In the genomic region with DNA sequence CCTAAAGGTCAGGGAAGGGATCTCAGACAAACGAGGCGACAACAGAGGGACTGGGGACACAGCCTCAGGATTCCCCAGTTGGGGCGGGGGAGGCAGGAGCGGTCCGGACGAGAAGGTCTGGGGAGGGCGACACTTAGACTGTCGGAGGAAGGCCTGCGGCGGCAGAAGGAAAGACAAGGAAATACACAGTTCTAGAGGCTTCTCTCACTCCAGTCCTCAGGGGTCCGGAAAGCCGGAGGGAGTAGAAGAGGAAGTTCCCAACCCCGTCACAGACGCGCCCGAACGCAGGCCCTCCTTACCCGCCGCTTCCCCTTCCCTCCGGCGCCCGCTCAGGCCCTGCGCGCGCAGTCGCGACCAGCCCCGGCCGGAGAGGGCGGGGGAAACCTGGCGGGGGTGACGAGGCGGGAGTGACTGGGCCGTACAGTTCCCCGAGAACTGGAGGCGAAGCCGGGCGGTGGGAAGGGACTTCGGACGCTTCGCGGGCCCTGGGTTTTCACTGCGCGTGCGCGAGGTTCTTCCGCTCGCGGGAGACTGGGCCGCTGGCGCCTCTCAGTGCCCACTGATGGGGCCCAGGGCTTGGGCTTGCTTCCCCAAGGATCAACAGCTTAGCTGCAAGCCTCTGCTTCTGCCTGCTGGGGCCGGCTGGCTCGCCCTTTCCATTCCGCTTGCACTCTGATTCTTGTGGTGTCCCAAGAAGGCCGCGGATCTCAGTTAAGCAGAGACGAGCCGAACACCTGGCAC, we compare ENCODE assay signal across 1 cellular context.
TF ChIP-seq lines count a peak whose summit lies in the region.

A gene (minus strand): TSS at position 356 of the 741 bp plus-strand sequence. CDS start 4,242 bp downstream, outside the sequence.

TF ChIP-seq in WTC11, 78 proteins besides CTCF, POLR2A, EP300 and RAD21 (continued from another document):
- peak; percentile 47; the same call in 1 of the 2 replicates for TF ChIP-seq CREB1 (CRISPR knock-in tag; IDR thresholded peaks at IDR 0.05)
- 0 out of 2 replicates have a peak, but pooled peaks have one; percentile 49 for TF ChIP-seq ZNF232 (CRISPR knock-in tag; IDR thresholded peaks at IDR 0.05)
- TF ChIP-seq ZNF219 (CRISPR knock-in tag; IDR thresholded peaks at IDR 0.05; ENCODE audit: borderline replicate concordance) = no peak
- TF ChIP-seq, protein P1, sequence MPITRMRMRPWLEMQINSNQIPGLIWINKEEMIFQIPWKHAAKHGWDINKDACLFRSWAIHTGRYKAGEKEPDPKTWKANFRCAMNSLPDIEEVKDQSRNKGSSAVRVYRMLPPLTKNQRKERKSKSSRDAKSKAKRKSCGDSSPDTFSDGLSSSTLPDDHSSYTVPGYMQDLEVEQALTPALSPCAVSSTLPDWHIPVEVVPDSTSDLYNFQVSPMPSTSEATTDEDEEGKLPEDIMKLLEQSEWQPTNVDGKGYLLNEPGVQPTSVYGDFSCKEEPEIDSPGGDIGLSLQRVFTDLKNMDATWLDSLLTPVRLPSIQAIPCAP (CRISPR knock-in tag; IDR thresholded peaks at IDR 0.05) = no peak
- TF ChIP-seq, protein P2, sequence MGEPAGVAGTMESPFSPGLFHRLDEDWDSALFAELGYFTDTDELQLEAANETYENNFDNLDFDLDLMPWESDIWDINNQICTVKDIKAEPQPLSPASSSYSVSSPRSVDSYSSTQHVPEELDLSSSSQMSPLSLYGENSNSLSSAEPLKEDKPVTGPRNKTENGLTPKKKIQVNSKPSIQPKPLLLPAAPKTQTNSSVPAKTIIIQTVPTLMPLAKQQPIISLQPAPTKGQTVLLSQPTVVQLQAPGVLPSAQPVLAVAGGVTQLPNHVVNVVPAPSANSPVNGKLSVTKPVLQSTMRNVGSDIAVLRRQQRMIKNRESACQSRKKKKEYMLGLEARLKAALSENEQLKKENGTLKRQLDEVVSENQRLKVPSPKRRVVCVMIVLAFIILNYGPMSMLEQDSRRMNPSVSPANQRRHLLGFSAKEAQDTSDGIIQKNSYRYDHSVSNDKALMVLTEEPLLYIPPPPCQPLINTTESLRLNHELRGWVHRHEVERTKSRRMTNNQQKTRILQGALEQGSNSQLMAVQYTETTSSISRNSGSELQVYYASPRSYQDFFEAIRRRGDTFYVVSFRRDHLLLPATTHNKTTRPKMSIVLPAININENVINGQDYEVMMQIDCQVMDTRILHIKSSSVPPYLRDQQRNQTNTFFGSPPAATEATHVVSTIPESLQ (CRISPR knock-in tag; IDR thresholded peaks at IDR 0.05) = no peak
- peak; percentile 82 for TF ChIP-seq MYBL2 (CRISPR knock-in tag; IDR thresholded peaks at IDR 0.05)
- TF ChIP-seq KAT7 (CRISPR knock-in tag; IDR thresholded peaks at IDR 0.05; ENCODE audit: borderline replicate concordance) = 0 out of 2 replicates have a peak, but pooled peaks have one; percentile 68
- TF ChIP-seq, protein P3, sequence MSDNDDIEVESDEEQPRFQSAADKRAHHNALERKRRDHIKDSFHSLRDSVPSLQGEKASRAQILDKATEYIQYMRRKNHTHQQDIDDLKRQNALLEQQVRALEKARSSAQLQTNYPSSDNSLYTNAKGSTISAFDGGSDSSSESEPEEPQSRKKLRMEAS (CRISPR knock-in tag; IDR thresholded peaks at IDR 0.05) = peak; percentile 65
- peak; percentile 95 for TF ChIP-seq ETV6 (CRISPR knock-in tag; IDR thresholded peaks at IDR 0.05)
- TF ChIP-seq SP1 (CRISPR knock-in tag; conservative IDR thresholded peaks at IDR 0.05) = peak; percentile 67
- TF ChIP-seq, protein P4, sequence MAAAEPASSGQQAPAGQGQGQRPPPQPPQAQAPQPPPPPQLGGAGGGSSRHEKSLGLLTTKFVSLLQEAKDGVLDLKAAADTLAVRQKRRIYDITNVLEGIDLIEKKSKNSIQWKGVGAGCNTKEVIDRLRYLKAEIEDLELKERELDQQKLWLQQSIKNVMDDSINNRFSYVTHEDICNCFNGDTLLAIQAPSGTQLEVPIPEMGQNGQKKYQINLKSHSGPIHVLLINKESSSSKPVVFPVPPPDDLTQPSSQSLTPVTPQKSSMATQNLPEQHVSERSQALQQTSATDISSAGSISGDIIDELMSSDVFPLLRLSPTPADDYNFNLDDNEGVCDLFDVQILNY (CRISPR knock-in tag; IDR thresholded peaks at IDR 0.05) = peak; percentile 93
- TF ChIP-seq, protein P5, sequence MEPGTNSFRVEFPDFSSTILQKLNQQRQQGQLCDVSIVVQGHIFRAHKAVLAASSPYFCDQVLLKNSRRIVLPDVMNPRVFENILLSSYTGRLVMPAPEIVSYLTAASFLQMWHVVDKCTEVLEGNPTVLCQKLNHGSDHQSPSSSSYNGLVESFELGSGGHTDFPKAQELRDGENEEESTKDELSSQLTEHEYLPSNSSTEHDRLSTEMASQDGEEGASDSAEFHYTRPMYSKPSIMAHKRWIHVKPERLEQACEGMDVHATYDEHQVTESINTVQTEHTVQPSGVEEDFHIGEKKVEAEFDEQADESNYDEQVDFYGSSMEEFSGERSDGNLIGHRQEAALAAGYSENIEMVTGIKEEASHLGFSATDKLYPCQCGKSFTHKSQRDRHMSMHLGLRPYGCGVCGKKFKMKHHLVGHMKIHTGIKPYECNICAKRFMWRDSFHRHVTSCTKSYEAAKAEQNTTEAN (CRISPR knock-in tag; IDR thresholded peaks at IDR 0.05) = peak; percentile 63; the same call in 1 of the 2 replicates
- TF ChIP-seq, protein P6, sequence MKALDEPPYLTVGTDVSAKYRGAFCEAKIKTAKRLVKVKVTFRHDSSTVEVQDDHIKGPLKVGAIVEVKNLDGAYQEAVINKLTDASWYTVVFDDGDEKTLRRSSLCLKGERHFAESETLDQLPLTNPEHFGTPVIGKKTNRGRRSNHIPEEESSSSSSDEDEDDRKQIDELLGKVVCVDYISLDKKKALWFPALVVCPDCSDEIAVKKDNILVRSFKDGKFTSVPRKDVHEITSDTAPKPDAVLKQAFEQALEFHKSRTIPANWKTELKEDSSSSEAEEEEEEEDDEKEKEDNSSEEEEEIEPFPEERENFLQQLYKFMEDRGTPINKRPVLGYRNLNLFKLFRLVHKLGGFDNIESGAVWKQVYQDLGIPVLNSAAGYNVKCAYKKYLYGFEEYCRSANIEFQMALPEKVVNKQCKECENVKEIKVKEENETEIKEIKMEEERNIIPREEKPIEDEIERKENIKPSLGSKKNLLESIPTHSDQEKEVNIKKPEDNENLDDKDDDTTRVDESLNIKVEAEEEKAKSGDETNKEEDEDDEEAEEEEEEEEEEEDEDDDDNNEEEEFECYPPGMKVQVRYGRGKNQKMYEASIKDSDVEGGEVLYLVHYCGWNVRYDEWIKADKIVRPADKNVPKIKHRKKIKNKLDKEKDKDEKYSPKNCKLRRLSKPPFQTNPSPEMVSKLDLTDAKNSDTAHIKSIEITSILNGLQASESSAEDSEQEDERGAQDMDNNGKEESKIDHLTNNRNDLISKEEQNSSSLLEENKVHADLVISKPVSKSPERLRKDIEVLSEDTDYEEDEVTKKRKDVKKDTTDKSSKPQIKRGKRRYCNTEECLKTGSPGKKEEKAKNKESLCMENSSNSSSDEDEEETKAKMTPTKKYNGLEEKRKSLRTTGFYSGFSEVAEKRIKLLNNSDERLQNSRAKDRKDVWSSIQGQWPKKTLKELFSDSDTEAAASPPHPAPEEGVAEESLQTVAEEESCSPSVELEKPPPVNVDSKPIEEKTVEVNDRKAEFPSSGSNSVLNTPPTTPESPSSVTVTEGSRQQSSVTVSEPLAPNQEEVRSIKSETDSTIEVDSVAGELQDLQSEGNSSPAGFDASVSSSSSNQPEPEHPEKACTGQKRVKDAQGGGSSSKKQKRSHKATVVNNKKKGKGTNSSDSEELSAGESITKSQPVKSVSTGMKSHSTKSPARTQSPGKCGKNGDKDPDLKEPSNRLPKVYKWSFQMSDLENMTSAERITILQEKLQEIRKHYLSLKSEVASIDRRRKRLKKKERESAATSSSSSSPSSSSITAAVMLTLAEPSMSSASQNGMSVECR (CRISPR knock-in tag; IDR thresholded peaks at IDR 0.05; ENCODE audit: borderline replicate concordance) = peak; percentile 69; the same call in 1 of the 2 replicates
- no peak for TF ChIP-seq SOX15 (CRISPR knock-in tag; IDR thresholded peaks at IDR 0.05)
- TF ChIP-seq, protein P7, sequence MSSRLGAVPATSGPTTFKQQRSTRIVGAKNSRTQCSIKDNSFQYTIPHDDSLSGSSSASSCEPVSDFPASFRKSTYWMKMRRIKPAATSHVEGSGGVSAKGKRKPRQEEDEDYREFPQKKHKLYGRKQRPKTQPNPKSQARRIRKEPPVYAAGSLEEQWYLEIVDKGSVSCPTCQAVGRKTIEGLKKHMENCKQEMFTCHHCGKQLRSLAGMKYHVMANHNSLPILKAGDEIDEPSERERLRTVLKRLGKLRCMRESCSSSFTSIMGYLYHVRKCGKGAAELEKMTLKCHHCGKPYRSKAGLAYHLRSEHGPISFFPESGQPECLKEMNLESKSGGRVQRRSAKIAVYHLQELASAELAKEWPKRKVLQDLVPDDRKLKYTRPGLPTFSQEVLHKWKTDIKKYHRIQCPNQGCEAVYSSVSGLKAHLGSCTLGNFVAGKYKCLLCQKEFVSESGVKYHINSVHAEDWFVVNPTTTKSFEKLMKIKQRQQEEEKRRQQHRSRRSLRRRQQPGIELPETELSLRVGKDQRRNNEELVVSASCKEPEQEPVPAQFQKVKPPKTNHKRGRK (CRISPR knock-in tag; IDR thresholded peaks at IDR 0.05; ENCODE audit: borderline replicate concordance) = no peak
TF ChIP-seq in WTC11: peak in this region for 18.
